19 cellular contexts compared by ENCODE assay signal in the genomic region with DNA sequence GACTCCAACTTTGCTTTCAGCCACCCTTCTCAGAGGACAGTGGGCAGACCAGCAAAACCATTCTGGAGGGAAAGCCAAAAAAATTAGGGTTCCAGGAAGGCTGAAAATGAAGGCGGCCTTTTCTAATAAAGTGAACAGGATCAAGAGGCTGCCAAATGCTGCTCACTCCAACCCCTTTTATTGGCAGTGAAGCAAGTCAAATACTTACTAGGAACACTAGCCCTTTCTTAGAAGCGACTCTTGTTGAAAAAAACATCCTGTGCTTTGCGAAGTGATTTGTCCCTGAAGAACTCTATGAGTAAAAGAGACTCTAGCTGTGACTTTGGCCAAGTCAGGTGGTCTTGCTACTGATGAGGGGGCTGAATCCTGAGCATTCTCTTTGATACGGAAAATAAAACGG.
A peak's percentile ranks its signal among the peaks of the same experiment; 100 is the strongest.
DNase-seq lines count a peak whose midpoint lies in the region; ATAC-seq and TF ChIP-seq lines count a peak whose summit lies in the region.
"Had no signal": no experiment of that assay in that cellular context is flagged by ENCODE, and none has a peak within 500 bp of the region (broad histone marks: within the 10 kb centered on the region; RNA-seq: fewer than 3 reads in every experiment).

No MANE protein-coding gene starts in this region.

- H3K36me3 ChIP-seq in stomach, result no peaks in the 10 kb centered on the region
- H3K36me3 ChIP-seq: ovary had no signal

- H3K27me3 Mint-ChIP-seq in natural killer cell (ENCODE audit: low read depth in 2 of 2), result peaks cover 31 to 41% of the 10 kb centered on the region in 2 donors

- H3K27me3 ChIP-seq in stomach, result no peaks in the 10 kb centered on the region
- H3K27me3 ChIP-seq: ovary had no signal

- no peak overlapping the region for H3K4me3 Mint-ChIP-seq in natural killer cell
- H3K4me3 Mint-ChIP-seq: activated CD4-positive, alpha-beta memory T cell treated with anti-CD3 and anti-CD28 coated beads for 36 hours; activated naive CD4-positive, alpha-beta T cell treated with anti-CD3 and anti-CD28 coated beads, Interleukin-2, amount 50 U/mL, for 24 hours; naive B cell; T-cell had no signal

- no peak overlapping the region for H3K27ac Mint-ChIP-seq in natural killer cell
- H3K27ac Mint-ChIP-seq: activated CD4-positive, alpha-beta memory T cell treated with anti-CD3 and anti-CD28 coated beads for 36 hours; activated naive CD4-positive, alpha-beta T cell treated with anti-CD3 and anti-CD28 coated beads, Interleukin-2, amount 50 U/mL, for 24 hours; T-cell had no signal

- TF ChIP-seq CTCF in stomach (IDR thresholded peaks at IDR 0.05), result no peak
- no peak for TF ChIP-seq CTCF in natural killer cell (IDR thresholded peaks at IDR 0.05)

- ATAC-seq in left lobe of liver (peak; percentile 62), HG03045 (IDR thresholded peaks at IDR 0.05; ENCODE audit: unreplicated experiment) (no peak), GM21515 (IDR thresholded peaks at IDR 0.05; ENCODE audit: unreplicated experiment) (no peak), natural killer cell (no peak)
- ATAC-seq: foreskin keratinocyte, T-cell had no signal

- no peaks in the 10 kb centered on the region for H3K9me3 Mint-ChIP-seq in natural killer cell
- H3K9me3 Mint-ChIP-seq: activated CD4-positive, alpha-beta memory T cell treated with anti-CD3 and anti-CD28 coated beads for 36 hours; activated naive CD4-positive, alpha-beta T cell treated with anti-CD3 and anti-CD28 coated beads, Interleukin-2, amount 50 U/mL, for 24 hours; T-cell had no signal

- WGBS in stomach, 5 donors, result 29 to 58% (median 47%) methylated on average over 5 of the region's 5 CpGs

- peak overlapping the region; percentile 31 for H3K27ac ChIP-seq in cingulate gyrus (ENCODE audit: low read depth, low read length)
- H3K27ac ChIP-seq in stomach, result peak overlapping the region in 4 of 5 donors; percentile 27 to 67 (median 52)
- H3K27ac ChIP-seq: foreskin keratinocyte had no signal

- intact Hi-C loops in stomach (cut with DNase I; ENCODE audit: low total_unique reads), result no loop called here
- intact Hi-C loops in natural killer cell (cut with micrococcal nuclease), result no loop called here

- H3K4me3 ChIP-seq in stomach, result no peak overlapping the region
- H3K4me3 ChIP-seq: ovary had no signal

- H3K4me1 ChIP-seq in stomach, result peaks cover 0 to 20% (median 8%) of the 10 kb centered on the region in 4 donors
- H3K4me1 ChIP-seq: foreskin keratinocyte had no signal

- DNase-seq in COLO829 (ENCODE audit: low spot score), result peak; percentile 21
- DNase-seq in left lobe of liver (ENCODE audit: low spot score), result no peak
- DNase-seq in stomach, result no peak
- no peak for DNase-seq in NCI-H1048 (lab: John Stamatoyannopoulos, UW)
- DNase-seq in natural killer cell, result no peak
- DNase-seq: ACHN; activated CD4-positive, alpha-beta memory T cell treated with anti-CD3 and anti-CD28 coated beads for 36 hours; foreskin keratinocyte; MM.1S; naive B cell; NCI-H1930; NCI-H510A; stimulated activated CD4-positive, alpha-beta T cell treated with anti-CD3 and anti-CD28 coated beads, Interleukin-4, amount 100 ng/mL, for 4 hours; T-cell had no signal

- no peak for TF ChIP-seq POLR2A in stomach (IDR thresholded peaks at IDR 0.05)

- peaks cover 0 to 2% of the 10 kb centered on the region in 2 donors for H3K4me1 Mint-ChIP-seq in natural killer cell
- H3K4me1 Mint-ChIP-seq: activated naive CD4-positive, alpha-beta T cell treated with anti-CD3 and anti-CD28 coated beads, Interleukin-2, amount 50 U/mL, for 24 hours; naive B cell; T-cell had no signal

- H3K36me3 Mint-ChIP-seq in natural killer cell, result no peaks in the 10 kb centered on the region
- H3K36me3 Mint-ChIP-seq: activated CD4-positive, alpha-beta memory T cell treated with anti-CD3 and anti-CD28 coated beads for 36 hours; activated naive CD4-positive, alpha-beta T cell treated with anti-CD3 and anti-CD28 coated beads, Interleukin-2, amount 50 U/mL, for 24 hours; naive B cell; T-cell had no signal

- H3K9me3 ChIP-seq in stomach, result no peaks in the 10 kb centered on the region
- H3K9me3 ChIP-seq: ovary had no signal

- TF ChIP-seq EP300 in stomach (IDR thresholded peaks at IDR 0.05), result no peak
